15 cellular contexts compared by ENCODE assay signal in genomic region chr18:48021273-48021914, GRCh38.
"Had no signal": no experiment of that assay in that cellular context is flagged by ENCODE, and none has a peak within 500 bp of the region (broad histone marks: within the 10 kb centered on the region; RNA-seq: fewer than 3 reads in every experiment).

No MANE protein-coding gene starts in this region.

- ATAC-seq: gastrocnemius medialis, heart right ventricle, left colon had no signal

- H3K27ac Mint-ChIP-seq: stimulated activated naive CD8-positive, alpha-beta T cell treated with anti-CD3 and anti-CD28 coated beads, Interleukin-15, Interleukin-2, amounts not matched to agents 100 ng/mL and 50 ng/mL, for 24 hours; T-helper 2 cell treated with Interferon-gamma antibody and Interleukin-4, amounts not matched to agents 5 μg/mL and 100 μg/mL, for 36 hours had no signal

- H3K9me3 Mint-ChIP-seq: stimulated activated naive CD8-positive, alpha-beta T cell treated with anti-CD3 and anti-CD28 coated beads, Interleukin-15, Interleukin-2, amounts not matched to agents 100 ng/mL and 50 ng/mL, for 24 hours; T-helper 2 cell treated with Interferon-gamma antibody and Interleukin-4, amounts not matched to agents 5 μg/mL and 100 μg/mL, for 36 hours had no signal

- H3K79me2 ChIP-seq: parathyroid adenoma had no signal

- H3K36me3 ChIP-seq: gastrocnemius medialis, heart right ventricle, neutrophil, upper lobe of left lung had no signal

- DNase-seq: activated naive CD4-positive, alpha-beta T cell treated with Interleukin-2 at 50 U/mL for 16 hours; anterior cingulate cortex; dermis blood vessel endothelial cell; gastrocnemius medialis; heart right ventricle; left colon; retina; stimulated activated CD4-positive, alpha-beta T cell treated with anti-CD3 and anti-CD28 coated beads, Interleukin-4, amount 100 ng/mL, for 4 hours; stimulated activated CD8-positive, alpha-beta memory T cell treated with anti-CD3 and anti-CD28 coated beads, Interleukin-4, amount 100 ng/mL, for 48 hours had no signal

- H3K27me3 ChIP-seq: gastrocnemius medialis, upper lobe of left lung had no signal

- H3K27ac ChIP-seq: gastrocnemius medialis, heart right ventricle, neutrophil, parathyroid adenoma, upper lobe of left lung had no signal

- H3K9ac ChIP-seq: parathyroid adenoma had no signal

- H3K9me3 ChIP-seq: gastrocnemius medialis, heart right ventricle, neutrophil, upper lobe of left lung had no signal

- H3K4me3 Mint-ChIP-seq: stimulated activated naive CD8-positive, alpha-beta T cell treated with anti-CD3 and anti-CD28 coated beads, Interleukin-15, Interleukin-2, amounts not matched to agents 100 ng/mL and 50 ng/mL, for 24 hours; T-helper 2 cell treated with Interferon-gamma antibody and Interleukin-4, amounts not matched to agents 5 μg/mL and 100 μg/mL, for 36 hours had no signal

- H3K4me3 ChIP-seq: gastrocnemius medialis, heart right ventricle, skin epidermis, upper lobe of left lung had no signal

- H2AFZ ChIP-seq: parathyroid adenoma had no signal
